Comparison of ENCODE assay signal across 7 cellular contexts in the genomic region with DNA sequence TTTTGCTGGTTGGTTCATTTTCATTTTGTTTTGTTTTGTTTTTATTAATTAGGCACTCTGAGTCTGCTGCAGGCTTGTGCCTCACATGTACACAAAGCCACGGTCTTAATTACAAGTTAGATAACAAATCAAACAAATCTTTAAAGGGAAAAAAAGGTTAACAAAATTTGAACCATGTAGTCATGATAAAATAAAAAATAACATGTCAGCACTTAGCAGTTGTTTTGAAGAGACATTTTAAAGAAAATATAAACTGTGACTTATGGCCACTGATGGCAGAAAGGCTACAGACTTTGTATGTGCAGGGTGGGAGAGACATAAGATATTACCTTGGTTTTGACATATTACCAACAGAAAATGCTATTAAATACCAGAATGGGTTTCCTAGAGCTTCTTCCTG.
"Had no signal": no experiment of that assay in that cellular context is flagged by ENCODE, and none has a peak within 500 bp of the region (broad histone marks: within the 10 kb centered on the region; RNA-seq: fewer than 3 reads in every experiment).

No MANE protein-coding gene starts in this region.

- H2AFZ ChIP-seq: GM23338 had no signal

- H3K4me2 ChIP-seq: GM23338, KMS-11 had no signal

- ATAC-seq: GM23338 had no signal

- H3K9ac ChIP-seq: KMS-11 had no signal

- FAIRE-seq: H1, H54 had no signal

- H3K4me3 ChIP-seq: GM23338 had no signal

- H3K27ac ChIP-seq: KMS-11 had no signal

- DNase-seq: H9, HCEC 1CT, KBM-7 had no signal
